Comparison of ENCODE assay signal across 24 cellular contexts in genomic region chr1:183403386-183403957, GRCh38. TPM values are rescaled to one million over a fixed set of nuclear protein-coding genes. Genes with fewer than 3 reads are reported as not detected.
DNase-seq lines count a peak whose midpoint lies in the region; ATAC-seq and TF ChIP-seq lines count a peak whose summit lies in the region.
"Had no signal": no experiment of that assay in that cellular context is flagged by ENCODE, and none has a peak within 500 bp of the region (broad histone marks: within the 10 kb centered on the region; RNA-seq: fewer than 3 reads in every experiment).

No MANE protein-coding gene starts in this region.

- intact Hi-C loops in OCI-LY7 (cut with micrococcal nuclease; ENCODE audit: unreplicated experiment) = no loop called here
- intact Hi-C loops in right cardiac atrium (cut with DNase I) = no loop called here

- H3K9ac ChIP-seq in H9 (ENCODE audit: extremely low read depth, insufficient read length, low read length) (no peak overlapping the region), NT2/D1 (ENCODE audit: insufficient read length, low read depth) (no peak overlapping the region), mesendoderm (ENCODE audit: low read length) (no peak overlapping the region)
- H3K9ac ChIP-seq: BLaER1 treated with 17β-estradiol and CSF1 and Interleukin-3, amounts not matched to agents 10 nM and 100 nM had no signal

- H3K23me2 ChIP-seq in H9 (ENCODE audit: insufficient read length, low read depth, low read length, poor library complexity, severe bottlenecking) = no peaks in the 10 kb centered on the region

- H3K36me3 ChIP-seq in NT2/D1 (ENCODE audit: insufficient read depth, insufficient read length, low read length) = no peaks in the 10 kb centered on the region
- no peaks in the 10 kb centered on the region for H3K36me3 ChIP-seq in mesendoderm (ENCODE audit: control insufficient read depth, insufficient read depth, low read length)
- no peaks in the 10 kb centered on the region for H3K36me3 ChIP-seq in OCI-LY7 (ENCODE audit: insufficient read depth, low read length)
- H3K36me3 ChIP-seq: BLaER1 treated with 17β-estradiol and CSF1 and Interleukin-3, amounts not matched to agents 10 nM and 100 nM had no signal

- no peak overlapping the region for H3K56ac ChIP-seq in H9 (ENCODE audit: insufficient read length, low read depth, low read length)
- peak overlapping the region; percentile 38 for H3K56ac ChIP-seq in mesendoderm (ENCODE audit: low read length)

- no peak overlapping the region for H2BK5ac ChIP-seq in H9 (ENCODE audit: insufficient read length, low read length)
- H2BK5ac ChIP-seq in mesendoderm (ENCODE audit: low read length) = no peak overlapping the region

- H2AK5ac ChIP-seq in H9 (ENCODE audit: insufficient read length, low read length) (no peak overlapping the region), mesendoderm (ENCODE audit: low read length) (no peak overlapping the region)

- no peak overlapping the region for H3K14ac ChIP-seq in H9 (ENCODE audit: insufficient read depth, low read length)

- H3K27me3 Mint-ChIP-seq in H9 (ENCODE audit: low read depth) = no peaks in the 10 kb centered on the region; the same call in 1 of the 2 replicates

- H3K18ac ChIP-seq in H9 (ENCODE audit: insufficient read length, low read depth, low read length) (no peak overlapping the region), mesendoderm (ENCODE audit: low read length) (no peak overlapping the region)

- no CpG with 5 or more reads among the region's 3 CpGs for WGBS in H9 (ENCODE audit: extremely low coverage, insufficient read length, low lambda C conversion rate)
- WGBS in mesendoderm (ENCODE audit: extremely low coverage, insufficient coverage, low lambda C conversion rate) = no CpG with 5 or more reads among the region's 3 CpGs
- 51% methylated on average over 3 of the region's 3 CpGs for WGBS in right cardiac atrium

- H3K4me1 ChIP-seq in H9 (ENCODE audit: insufficient read depth, low read length) (peaks cover 16% of the 10 kb centered on the region; the same call in 1 of the 2 replicates), NT2/D1 (ENCODE audit: insufficient read depth, insufficient read length) (no peaks in the 10 kb centered on the region), mesendoderm (ENCODE audit: control insufficient read depth, low read depth, low read length) (no peaks in the 10 kb centered on the region), OCI-LY7 (ENCODE audit: insufficient read depth, low read length, poor library complexity, severe bottlenecking) (no peaks in the 10 kb centered on the region), right cardiac atrium (ENCODE audit: control insufficient read depth, insufficient read depth, low read length) (no peaks in the 10 kb centered on the region)
- H3K4me1 ChIP-seq: A549; BLaER1 treated with 17β-estradiol and CSF1 and Interleukin-3, amounts not matched to agents 10 nM and 100 nM had no signal

- H3K79me1 ChIP-seq in H9 (ENCODE audit: insufficient read depth, low read depth, low read length, poor library complexity, severe bottlenecking) (no peaks in the 10 kb centered on the region), mesendoderm (ENCODE audit: low read length) (no peaks in the 10 kb centered on the region)

- H3K27me3 ChIP-seq in H9 (ENCODE audit: insufficient read depth, low read length) = no peaks in the 10 kb centered on the region
- no peaks in the 10 kb centered on the region for H3K27me3 ChIP-seq in NT2/D1 (ENCODE audit: insufficient read depth, insufficient read length)
- no peaks in the 10 kb centered on the region for H3K27me3 ChIP-seq in mesendoderm (ENCODE audit: insufficient read depth, low read length, poor library complexity)
- H3K27me3 ChIP-seq in right cardiac atrium (ENCODE audit: control insufficient read depth, insufficient read depth) = no peaks in the 10 kb centered on the region
- H3K27me3 ChIP-seq: BLaER1 treated with 17β-estradiol and CSF1 and Interleukin-3, amounts not matched to agents 10 nM and 100 nM had no signal

- H3K9me3 ChIP-seq in H9 (ENCODE audit: control insufficient read depth, low read depth, low read length) = no peaks in the 10 kb centered on the region
- H3K9me3 ChIP-seq in NT2/D1 (ENCODE audit: insufficient read depth, low read length) = no peaks in the 10 kb centered on the region
- H3K9me3 ChIP-seq in OCI-LY7 (ENCODE audit: low read length) = no peaks in the 10 kb centered on the region
- no peaks in the 10 kb centered on the region for H3K9me3 ChIP-seq in right cardiac atrium (ENCODE audit: control insufficient read depth, low read length)
- H3K9me3 ChIP-seq: A549; BLaER1 treated with 17β-estradiol and CSF1 and Interleukin-3, amounts not matched to agents 10 nM and 100 nM had no signal

- H4K20me1 ChIP-seq in H9 (ENCODE audit: control insufficient read depth, insufficient read depth, insufficient read length) (no peaks in the 10 kb centered on the region), OCI-LY7 (ENCODE audit: insufficient read depth, low read length) (no peaks in the 10 kb centered on the region)
- H4K20me1 ChIP-seq: BLaER1 treated with 17β-estradiol and CSF1 and Interleukin-3, amounts not matched to agents 10 nM and 100 nM had no signal

- no peaks in the 10 kb centered on the region for H3K79me2 ChIP-seq in H9 (ENCODE audit: insufficient read depth, low read length)
- H3K79me2 ChIP-seq in mesendoderm (ENCODE audit: control insufficient read depth, insufficient read depth, low read length) = no peaks in the 10 kb centered on the region
- no peaks in the 10 kb centered on the region for H3K79me2 ChIP-seq in OCI-LY7 (ENCODE audit: insufficient read depth, low read depth, low read length)

- H3K4me3 ChIP-seq in NT2/D1 (ENCODE audit: insufficient read length, low read depth) (no peak overlapping the region), mesendoderm (ENCODE audit: low read length) (no peak overlapping the region), OCI-LY7 (ENCODE audit: low read depth, low read length, poor library complexity, severe bottlenecking) (no peak overlapping the region), right cardiac atrium (ENCODE audit: low read length) (no peak overlapping the region)
- H3K4me3 ChIP-seq: A549; BLaER1 treated with 17β-estradiol and CSF1 and Interleukin-3, amounts not matched to agents 10 nM and 100 nM; K562 had no signal

- no peak overlapping the region for H4K91ac ChIP-seq in H9 (ENCODE audit: insufficient read length, low read depth, low read length)

- CTCF ChIA-PET in OCI-LY7 (lab: Charles Lee; ENCODE audit: unreplicated experiment) = no interaction called here

- peak overlapping the region; percentile 11 to 30 for H3K4me3 Mint-ChIP-seq in H9
- no peak overlapping the region for H3K4me3 Mint-ChIP-seq in stimulated activated effector memory CD8-positive, alpha-beta T cell treated with anti-CD3 and anti-CD28 coated beads, Interleukin-12 subunit alpha, Interleukin-12 subunit beta, amount 100 ng/mL, for 72 hours
- H3K4me3 Mint-ChIP-seq: CD8-positive, alpha-beta T cell had no signal

- H3K36me3 Mint-ChIP-seq in H9 (ENCODE audit: insufficient read depth in 1 of 3, low read depth in 3 of 3) = no peaks in the 10 kb centered on the region; a peak in 3 of 7 replicates
- H3K36me3 Mint-ChIP-seq in stimulated activated effector memory CD8-positive, alpha-beta T cell treated with anti-CD3 and anti-CD28 coated beads, Interleukin-12 subunit alpha, Interleukin-12 subunit beta, amount 100 ng/mL, for 72 hours = no peaks in the 10 kb centered on the region
- H3K36me3 Mint-ChIP-seq: CD8-positive, alpha-beta T cell had no signal

- TF ChIP-seq CTCF in H9 (conservative IDR thresholded peaks at IDR 0.05) (no peak), OCI-LY7 (conservative IDR thresholded peaks at IDR 0.05; ENCODE audit: low read length) (no peak)

- no peak overlapping the region for H3K4me2 ChIP-seq in H9 (ENCODE audit: insufficient read depth, insufficient read length, low read length)
- H3K4me2 ChIP-seq in mesendoderm (ENCODE audit: low read length) = no peak overlapping the region
- H3K4me2 ChIP-seq in OCI-LY7 (ENCODE audit: low read length) = no peak overlapping the region
- H3K4me2 ChIP-seq: A549; BLaER1 treated with 17β-estradiol and CSF1 and Interleukin-3, amounts not matched to agents 10 nM and 100 nM had no signal

- H4K5ac ChIP-seq in H9 (ENCODE audit: insufficient read length, low read depth, low read length) (no peak overlapping the region), mesendoderm (ENCODE audit: low read length) (no peak overlapping the region)

- peak overlapping the region; percentile 82 to 97 (median 97) for H3K27ac Mint-ChIP-seq in H9
- H3K27ac Mint-ChIP-seq in stimulated activated effector memory CD8-positive, alpha-beta T cell treated with anti-CD3 and anti-CD28 coated beads, Interleukin-12 subunit alpha, Interleukin-12 subunit beta, amount 100 ng/mL, for 72 hours = no peak overlapping the region
- H3K27ac Mint-ChIP-seq: CD8-positive, alpha-beta T cell had no signal

- H2BK12ac ChIP-seq in H9 (ENCODE audit: insufficient read length, low read depth, low read length) = no peak overlapping the region

- DNase-seq in H9 (no peak), NT2/D1 (ENCODE audit: low read depth, low spot score) (peak; percentile 46), iPS DF 19.7 (ENCODE audit: low read depth, low spot score) (peak; percentile 54), mesendoderm (no peak), OCI-LY7 (ENCODE audit: low spot score) (no peak), right cardiac atrium (no peak)
- no peak for DNase-seq in effector CD4-positive, alpha-beta T cell
- DNase-seq in stimulated activated effector memory CD8-positive, alpha-beta T cell treated with anti-CD3 and anti-CD28 coated beads, Interleukin-12 subunit alpha, Interleukin-12 subunit beta, amount 100 ng/mL, for 72 hours (ENCODE audit: low spot score in 2 of 2) = no peak
- DNase-seq: Calu3; CD8-positive, alpha-beta T cell; DMS79; NCI-H1105; NCI-H2081; NCI-H2171 treated with DMSO at 0.1 percent for 48 hours; NCI-H446; NCI-H748 treated with DMSO at 0.1 percent for 48 hours; NK-92 treated with Interleukin-12 subunit alpha and Interleukin-12 subunit beta, amount 100 ng/mL, for 24 hours; OCI-M1; SHP77 had no signal

- no peak overlapping the region for H2BK15ac ChIP-seq in H9 (ENCODE audit: low read depth, low read length)
- H2BK15ac ChIP-seq in mesendoderm (replicated peaks; ENCODE audit: low read depth) = no peak overlapping the region

- H3K4ac ChIP-seq in H9 (ENCODE audit: low read depth, low read length) = no peak overlapping the region
- H3K4ac ChIP-seq in mesendoderm (ENCODE audit: low read depth, low read length) = no peak overlapping the region

- no peak overlapping the region for H2BK120ac ChIP-seq in H9 (ENCODE audit: low read depth, low read length, poor library complexity, severe bottlenecking)
- no peak overlapping the region for H2BK120ac ChIP-seq in mesendoderm (ENCODE audit: low read depth, low read length)

- no TSS peak for BruUV-seq in OCI-LY7 (replicated peaks; lab: Mats Ljungman, UMichigan)

- no peak overlapping the region for H3T11ph ChIP-seq in H9 (ENCODE audit: low read length)

- no peaks in the 10 kb centered on the region for H3K9me2 ChIP-seq in OCI-LY7 (ENCODE audit: insufficient read depth, low read length)

- no peak for ATAC-seq in stimulated activated effector memory CD8-positive, alpha-beta T cell treated with anti-CD3 and anti-CD28 coated beads, Interleukin-12 subunit alpha, Interleukin-12 subunit beta, amount 100 ng/mL, for 72 hours
- ATAC-seq in right cardiac atrium = no peak
- ATAC-seq: A549; CD8-positive, alpha-beta T cell; HCT116; K562; SK-N-SH treated with all-trans-retinoic acid at 6 μM for 48 hours had no signal

- H3K23ac ChIP-seq in H9 (ENCODE audit: insufficient read length, low read depth, low read length) (no peak overlapping the region), mesendoderm (ENCODE audit: low read length) (no peak overlapping the region)

- POLR2A ChIA-PET in OCI-LY7 (lab: Charles Lee) = interaction anchor here (0.7 kb wide), 1 partner anchor 191 kb away, joined by 6 read pairs; no protein-coding TSS in a partner anchor

- H3K4me1 Mint-ChIP-seq in H9 = peaks cover 45 to 53% of the 10 kb centered on the region in 2 experiments
- no peaks in the 10 kb centered on the region for H3K4me1 Mint-ChIP-seq in stimulated activated effector memory CD8-positive, alpha-beta T cell treated with anti-CD3 and anti-CD28 coated beads, Interleukin-12 subunit alpha, Interleukin-12 subunit beta, amount 100 ng/mL, for 72 hours

- H4K8ac ChIP-seq in H9 (replicated peaks; ENCODE audit: insufficient read length, low read depth, low read length) (no peak overlapping the region), mesendoderm (ENCODE audit: low read depth, low read length) (no peak overlapping the region)

- H2BK20ac ChIP-seq in H9 (ENCODE audit: low read depth, low read length, poor library complexity, severe bottlenecking) = no peak overlapping the region

- H3K9me3 Mint-ChIP-seq in H9 = peaks cover 0 to 3% of the 10 kb centered on the region in 2 experiments; a peak in 2 of 5 replicates
- no peaks in the 10 kb centered on the region for H3K9me3 Mint-ChIP-seq in stimulated activated effector memory CD8-positive, alpha-beta T cell treated with anti-CD3 and anti-CD28 coated beads, Interleukin-12 subunit alpha, Interleukin-12 subunit beta, amount 100 ng/mL, for 72 hours
- H3K9me3 Mint-ChIP-seq: CD8-positive, alpha-beta T cell had no signal

- no peak overlapping the region for H2AFZ ChIP-seq in H9 (ENCODE audit: low read length)
- H2AFZ ChIP-seq in OCI-LY7 (ENCODE audit: low read length) = no peak overlapping the region

- H3K27ac ChIP-seq in H9 (ENCODE audit: insufficient read length, low read depth, low read length) (no peak overlapping the region), mesendoderm (ENCODE audit: low read depth, low read length) (no peak overlapping the region), OCI-LY7 (ENCODE audit: low read depth, low read length, poor library complexity, severe bottlenecking) (no peak overlapping the region), right cardiac atrium (ENCODE audit: low read length) (no peak overlapping the region)
- H3K27ac ChIP-seq: A549; BLaER1 treated with 17β-estradiol and CSF1 and Interleukin-3, amounts not matched to agents 10 nM and 100 nM had no signal

RNA-seq across cellular contexts. Expression of gene NMNAT2, which starts 14.7 kb away (rescaled TPM):
- total RNA-seq in H9 (2021) = 11.4 and 11.5 TPM in 2 replicates
- polyA plus RNA-seq in mesendoderm (2013, experiment 1 of 2) = 3.8 TPM
- polyA plus RNA-seq in mesendoderm (2013, experiment 2 of 2) = 3.8 TPM
- not detected in 2 replicates for total RNA-seq in OCI-LY7 (2014; rRNA removed; shearing (Covaris generic))
- total RNA-seq in OCI-LY7 (2022) = not detected in 2 replicates
- 10 to 100 TPM; 32.8 to 80.6 (median 47.0) TPM for total RNA-seq in right cardiac atrium
- polyA plus RNA-seq in right cardiac atrium = 14.1 TPM
- total RNA-seq: CD8-positive, alpha-beta T cell; K562 had no signal
- polyA plus RNA-seq: K562 had no signal

Comparison
In these comparisons a context has a peak if more than half of its experiments do, and no peak if none do; other contexts are left out.
1. DNase-seq: peak in NT2/D1 (single experiment) and iPS DF 19.7 (single experiment); none in H9 (single experiment), mesendoderm (single experiment), OCI-LY7 (single experiment), effector CD4-positive, alpha-beta T cell (single experiment), stimulated activated effector memory CD8-positive, alpha-beta T cell treated with anti-CD3 and anti-CD28 coated beads, Interleukin-12 subunit alpha, Interleukin-12 subunit beta, amount 100 ng/mL, for 72 hours (0 of 2) and right cardiac atrium (0 of 3).
2. RNA of gene NMNAT2, which starts 14.7 kb away (total RNA-seq): 32.8 to 80.6 TPM in right cardiac atrium and 11.4 to 11.5 TPM in H9; not detected in OCI-LY7; every median in the first group is over 10 times any median in the second.